In genomic region chr18:35835838-35836237, GRCh38 we compare ENCODE assay signal across 14 cellular contexts.
A peak's percentile ranks its signal among the peaks of the same experiment; 100 is the strongest.
DNase-seq lines count a peak whose midpoint lies in the region; ATAC-seq and TF ChIP-seq lines count a peak whose summit lies in the region.
"Had no signal": no experiment of that assay in that cellular context is flagged by ENCODE, and none has a peak within 500 bp of the region (broad histone marks: within the 10 kb centered on the region; RNA-seq: fewer than 3 reads in every experiment).

No MANE protein-coding gene starts in this region.

- H3K4me1 ChIP-seq in tibial nerve: no peaks in the 10 kb centered on the region

- H3K27me3 Mint-ChIP-seq in progenitor cell of endocrine pancreas: no peaks in the 10 kb centered on the region

- DNase-seq in GM06990 (ENCODE audit: extremely low read depth, insufficient read length): peak; percentile 42
- DNase-seq in D341Med (ENCODE audit: low spot score): no peak
- no peak for DNase-seq in tibial nerve (ENCODE audit: low spot score in 2 of 2)
- no peak for DNase-seq in progenitor cell of endocrine pancreas (ENCODE audit: low spot score, unreplicated experiment)
- DNase-seq in GM03348 (ENCODE audit: low spot score): no peak
- DNase-seq: activated CD8-positive, alpha-beta T cell treated with anti-CD3 and anti-CD28 coated beads for 36 hours; DND-41; KG1; NCI-H345; retina had no signal

- no peak for TF ChIP-seq POLR2A in tibial nerve (IDR thresholded peaks at IDR 0.05)

- TF ChIP-seq CTCF in GM06990 (IDR thresholded peaks at IDR 0.05; ENCODE audit: insufficient read depth, low read length, poor library complexity, severe bottlenecking) (no peak), tibial nerve (IDR thresholded peaks at IDR 0.05) (no peak), progenitor cell of endocrine pancreas (IDR thresholded peaks at IDR 0.05; ENCODE audit: unreplicated experiment) (no peak)

- H3K36me3 ChIP-seq in GM06990 (ENCODE audit: control insufficient read depth, insufficient read depth, low read length): no peaks in the 10 kb centered on the region
- H3K36me3 ChIP-seq in tibial nerve: no peaks in the 10 kb centered on the region

- peaks cover 4% of the 10 kb centered on the region for H3K36me3 Mint-ChIP-seq in progenitor cell of endocrine pancreas (ENCODE audit: insufficient read depth)

- ATAC-seq in GM19397 (IDR thresholded peaks at IDR 0.05; ENCODE audit: unreplicated experiment): peak; percentile 82
- peak; percentile 99 for ATAC-seq in HG02870 (IDR thresholded peaks at IDR 0.05; ENCODE audit: unreplicated experiment)
- peak; percentile 68 for ATAC-seq in HG03571 (IDR thresholded peaks at IDR 0.05; ENCODE audit: unreplicated experiment)
- ATAC-seq: activated CD8-positive, alpha-beta T cell treated with anti-CD3 and anti-CD28 coated beads for 36 hours had no signal

- no peaks in the 10 kb centered on the region for H3K4me1 Mint-ChIP-seq in progenitor cell of endocrine pancreas (ENCODE audit: low read depth)

- WGBS in tibial nerve, 2 donors: 88 to 91% methylated on average over 2 of the region's 2 CpGs

- H3K27ac Mint-ChIP-seq in progenitor cell of endocrine pancreas: no peak overlapping the region
- H3K27ac Mint-ChIP-seq: activated CD8-positive, alpha-beta T cell treated with anti-CD3 and anti-CD28 coated beads for 36 hours had no signal

- no peak overlapping the region for H3K27ac ChIP-seq in tibial nerve
- H3K27ac ChIP-seq: SK-N-MC had no signal

- H3K9me3 Mint-ChIP-seq in progenitor cell of endocrine pancreas (ENCODE audit: low read depth): peaks cover 29% of the 10 kb centered on the region

- no peak overlapping the region for H3K4me3 Mint-ChIP-seq in progenitor cell of endocrine pancreas (ENCODE audit: low read depth)
- H3K4me3 Mint-ChIP-seq: activated CD8-positive, alpha-beta T cell treated with anti-CD3 and anti-CD28 coated beads for 36 hours had no signal

- H3K27me3 ChIP-seq in GM06990 (replicated peaks; ENCODE audit: control insufficient read depth, insufficient read depth, low read length) (no peaks in the 10 kb centered on the region), tibial nerve (no peaks in the 10 kb centered on the region)

- H3K9me3 ChIP-seq in tibial nerve: peaks cover 0 to 19% (median 0%) of the 10 kb centered on the region in 4 donors

- H3K4me3 ChIP-seq in GM06990 (replicated peaks; ENCODE audit: low read depth, low read length) (no peak overlapping the region), tibial nerve (no peak overlapping the region)
- H3K4me3 ChIP-seq: SK-N-MC had no signal

- no peak for TF ChIP-seq EP300 in tibial nerve (IDR thresholded peaks at IDR 0.05)
